1 cellular context compared by ENCODE assay signal in genomic region chr5:173764321-173765029, GRCh38.
A peak's percentile ranks its signal among the peaks of the same experiment; 100 is the strongest.
TF ChIP-seq lines count a peak whose summit lies in the region.

No MANE protein-coding gene starts in this region.

TF ChIP-seq in HepG2, 621 proteins besides CTCF, POLR2A, EP300 and RAD21 (continued from another document and continues in another):
- TF ChIP-seq AHDC1 (CRISPR knock-in tag; IDR thresholded peaks at IDR 0.05; ENCODE audit: borderline replicate concordance) (no peak; the same call in 1 of the 2 replicates), PAXIP1 (CRISPR knock-in tag; conservative IDR thresholded peaks at IDR 0.05) (peak; percentile 63; the same call in 1 of the 2 replicates), ZMYM2 (CRISPR knock-in tag; IDR thresholded peaks at IDR 0.05) (0 out of 2 replicates have a peak, but pooled peaks have one; percentile 52), ZNF691 (CRISPR knock-in tag; IDR thresholded peaks at IDR 0.05; ENCODE audit: borderline replicate concordance, low read depth) (0 out of 2 replicates have a peak, but pooled peaks have one; percentile 34), MTERF4 (CRISPR knock-in tag; IDR thresholded peaks at IDR 0.05) (0 out of 2 replicates have a peak, but pooled peaks have one; percentile 54), ZNF609 (CRISPR knock-in tag; IDR thresholded peaks at IDR 0.05; ENCODE audit: borderline replicate concordance) (0 out of 2 replicates have a peak, but pooled peaks have one; percentile 28), BRF2 (CRISPR knock-in tag; IDR thresholded peaks at IDR 0.05) (no peak), SNAI1 (CRISPR knock-in tag; IDR thresholded peaks at IDR 0.05; ENCODE audit: borderline replicate concordance) (0 out of 2 replicates have a peak, but pooled peaks have one; percentile 41), ZNF878 (CRISPR knock-in tag; IDR thresholded peaks at IDR 0.05) (0 out of 2 replicates have a peak, but pooled peaks have one; percentile 47), SMARCC2 (IDR thresholded peaks at IDR 0.05) (no peak), ZC3H13 (CRISPR knock-in tag; IDR thresholded peaks at IDR 0.05) (no peak), ZBTB38 (CRISPR knock-in tag; IDR thresholded peaks at IDR 0.05) (peak; percentile 70), MLXIP (CRISPR knock-in tag; IDR thresholded peaks at IDR 0.05; ENCODE audit: borderline replicate concordance) (no peak), ZFX (CRISPR knock-in tag; IDR thresholded peaks at IDR 0.05; ENCODE audit: low read depth) (peak; percentile 36; the same call in 1 of the 2 replicates), ZNF703 (CRISPR knock-in tag; IDR thresholded peaks at IDR 0.05; ENCODE audit: borderline replicate concordance) (no peak), SALL1 (CRISPR knock-in tag; IDR thresholded peaks at IDR 0.05) (peak; percentile 83), HOMEZ (CRISPR knock-in tag; IDR thresholded peaks at IDR 0.05; ENCODE audit: low read depth) (peak; percentile 28; the same call in 1 of the 2 replicates), ZFY (CRISPR knock-in tag; IDR thresholded peaks at IDR 0.05) (peak; percentile 30; the same call in 1 of the 2 replicates), ZNF501 (CRISPR knock-in tag; IDR thresholded peaks at IDR 0.05) (peak; percentile 22; the same call in 1 of the 2 replicates), MEF2D (CRISPR knock-in tag; IDR thresholded peaks at IDR 0.05) (0 out of 2 replicates have a peak, but pooled peaks have one; percentile 19), HDAC2 (CRISPR knock-in tag; IDR thresholded peaks at IDR 0.05) (peak; percentile 36; the same call in 1 of the 2 replicates), JUN (CRISPR knock-in tag; IDR thresholded peaks at IDR 0.05) (peak; percentile 76), NCOR1 (IDR thresholded peaks at IDR 0.05; ENCODE audit: borderline replicate concordance, low read length) (peak; percentile 46; the same call in 1 of the 2 replicates)
